In the genomic region with DNA sequence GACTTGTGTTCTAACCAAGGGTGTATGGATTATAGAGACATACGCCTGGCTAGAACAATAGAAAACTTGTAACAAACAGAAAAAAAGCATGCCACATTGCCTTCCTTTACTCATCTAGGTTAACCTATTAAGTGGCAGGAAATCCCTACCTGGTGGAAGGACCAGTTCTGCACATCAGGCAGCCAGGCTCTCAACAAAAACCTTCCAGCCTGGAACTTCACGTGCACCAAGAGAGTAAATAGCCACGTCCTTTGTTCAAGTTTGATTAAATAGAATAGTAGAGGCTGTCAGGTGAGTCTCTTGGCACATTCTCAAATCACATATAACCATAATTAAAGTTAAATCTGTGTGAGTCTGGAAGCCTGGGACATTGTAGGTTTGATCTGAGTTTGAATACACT, we compare ENCODE assay signal across 24 cellular contexts.
DNase-seq lines count a peak whose midpoint lies in the region; ATAC-seq and TF ChIP-seq lines count a peak whose summit lies in the region.
"Had no signal": no experiment of that assay in that cellular context is flagged by ENCODE, and none has a peak within 500 bp of the region (broad histone marks: within the 10 kb centered on the region; RNA-seq: fewer than 3 reads in every experiment).

No MANE protein-coding gene starts in this region.

- intact Hi-C loops in left lung (cut with DNase I): no loop called here

- H3K27ac ChIP-seq in left lung: no peak overlapping the region
- H3K27ac ChIP-seq: brain microvascular endothelial cell, ovary, thyroid gland had no signal

- no peaks in the 10 kb centered on the region for H3K36me3 ChIP-seq in left lung
- H3K36me3 ChIP-seq: brain microvascular endothelial cell, ovary, thyroid gland had no signal

- H3K4me3 ChIP-seq in left lung: no peak overlapping the region
- H3K4me3 ChIP-seq: ovary, thyroid gland had no signal

- no peaks in the 10 kb centered on the region for H3K9me3 ChIP-seq in left lung
- H3K9me3 ChIP-seq: ovary, SK-N-SH, thyroid gland had no signal

- in situ Hi-C loops in KBM-7 (cut with MboI; ENCODE audit: low pct_unique_long_range_greater_than_20kb, low sequenced_read_pairs): no loop called here

- DNase-seq in DMS153 (lab: John Stamatoyannopoulos, UW) (peak; percentile 57), DMS53 treated with DMSO at 0.1 percent for 48 hours (lab: John Stamatoyannopoulos, UW; ENCODE audit: unreplicated experiment) (peak; percentile 46), NCI-H774 (lab: John Stamatoyannopoulos, UW) (peak; percentile 74), left lung (no peak), KBM-7 (no peak)
- DNase-seq: activated CD4-positive, alpha-beta T cell treated with anti-CD3 and anti-CD28 coated beads, Interleukin-2, amount 10 ng/mL, durations not matched to agents 24 days and 14 days; activated CD8-positive, alpha-beta memory T cell treated with anti-CD3 and anti-CD28 coated beads, Interleukin-2, amount 10 ng/mL, durations not matched to agents 7 days and 5 days; activated naive CD4-positive, alpha-beta T cell treated with anti-CD3 and anti-CD28 coated beads for 36 hours; activated T-cell treated with anti-CD3 and anti-CD28 coated beads, Interleukin-2, amount 50 U/mL, for 72 hours; brain microvascular endothelial cell; effector CD4-positive, alpha-beta T cell; foreskin fibroblast; midbrain; NCI-H1930; NCI-H526; ovary; RPMI8226; SK-N-SH; stimulated activated CD4-positive, alpha-beta T cell treated with anti-CD3 and anti-CD28 coated beads, Interleukin-15, amount 100 ng/mL, for 24 hours; T-helper 17 cell; thyroid gland had no signal

- ATAC-seq in left lung (peak; percentile 61), GM18870 (IDR thresholded peaks at IDR 0.05; ENCODE audit: unreplicated experiment) (no peak), GM21786 (IDR thresholded peaks at IDR 0.05; ENCODE audit: unreplicated experiment) (no peak)
- ATAC-seq: activated CD8-positive, alpha-beta memory T cell treated with anti-CD3 and anti-CD28 coated beads, Interleukin-2, amount 10 ng/mL, durations not matched to agents 7 days and 5 days; activated T-cell treated with anti-CD3 and anti-CD28 coated beads, Interleukin-2, amount 50 U/mL, for 72 hours; natural killer cell treated with Interleukin-12 subunit alpha and Interleukin-12 subunit beta and Interleukin-15 and Interleukin-18, amount 100 ng/mL, for 72 hours; T-helper 17 cell had no signal

- H3K4me1 ChIP-seq in left lung: no peaks in the 10 kb centered on the region
- H3K4me1 ChIP-seq: thyroid gland had no signal

- H3K27me3 ChIP-seq in left lung: no peaks in the 10 kb centered on the region
- H3K27me3 ChIP-seq: brain microvascular endothelial cell, ovary, thyroid gland had no signal

- no peak for TF ChIP-seq CTCF in left lung (IDR thresholded peaks at IDR 0.05)

Comparison
In these comparisons a context has a peak if more than half of its experiments do, and no peak if none do; other contexts are left out.
1. DNase-seq: peak in DMS153 (single experiment), DMS53 treated with DMSO at 0.1 percent for 48 hours (single experiment) and NCI-H774 (single experiment); none in left lung (0 of 2) and KBM-7 (single experiment).